In genomic region chr3:194129581-194130133, GRCh38 we compare ENCODE assay signal across 1 cellular context.
TF ChIP-seq lines count a peak whose summit lies in the region.

No MANE protein-coding gene starts in this region.

TF ChIP-seq in WTC11, 78 proteins besides CTCF, POLR2A, EP300 and RAD21 (continued from another document):
- TF ChIP-seq FOXP4 (CRISPR knock-in tag; IDR thresholded peaks at IDR 0.05) = no peak
- TF ChIP-seq ELF4 (CRISPR knock-in tag; IDR thresholded peaks at IDR 0.05; ENCODE audit: low read depth) = no peak
- no peak for TF ChIP-seq RELA (CRISPR knock-in tag; IDR thresholded peaks at IDR 0.05; ENCODE audit: borderline replicate concordance)
- TF ChIP-seq ARID4B (CRISPR knock-in tag; IDR thresholded peaks at IDR 0.05; ENCODE audit: borderline replicate concordance) = no peak
- no peak for TF ChIP-seq ZNF219 (CRISPR knock-in tag; IDR thresholded peaks at IDR 0.05; ENCODE audit: borderline replicate concordance)
- TF ChIP-seq, protein P1, sequence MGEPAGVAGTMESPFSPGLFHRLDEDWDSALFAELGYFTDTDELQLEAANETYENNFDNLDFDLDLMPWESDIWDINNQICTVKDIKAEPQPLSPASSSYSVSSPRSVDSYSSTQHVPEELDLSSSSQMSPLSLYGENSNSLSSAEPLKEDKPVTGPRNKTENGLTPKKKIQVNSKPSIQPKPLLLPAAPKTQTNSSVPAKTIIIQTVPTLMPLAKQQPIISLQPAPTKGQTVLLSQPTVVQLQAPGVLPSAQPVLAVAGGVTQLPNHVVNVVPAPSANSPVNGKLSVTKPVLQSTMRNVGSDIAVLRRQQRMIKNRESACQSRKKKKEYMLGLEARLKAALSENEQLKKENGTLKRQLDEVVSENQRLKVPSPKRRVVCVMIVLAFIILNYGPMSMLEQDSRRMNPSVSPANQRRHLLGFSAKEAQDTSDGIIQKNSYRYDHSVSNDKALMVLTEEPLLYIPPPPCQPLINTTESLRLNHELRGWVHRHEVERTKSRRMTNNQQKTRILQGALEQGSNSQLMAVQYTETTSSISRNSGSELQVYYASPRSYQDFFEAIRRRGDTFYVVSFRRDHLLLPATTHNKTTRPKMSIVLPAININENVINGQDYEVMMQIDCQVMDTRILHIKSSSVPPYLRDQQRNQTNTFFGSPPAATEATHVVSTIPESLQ (CRISPR knock-in tag; IDR thresholded peaks at IDR 0.05) = no peak
- no peak for TF ChIP-seq KAT7 (CRISPR knock-in tag; IDR thresholded peaks at IDR 0.05; ENCODE audit: borderline replicate concordance)
- TF ChIP-seq, protein P2, sequence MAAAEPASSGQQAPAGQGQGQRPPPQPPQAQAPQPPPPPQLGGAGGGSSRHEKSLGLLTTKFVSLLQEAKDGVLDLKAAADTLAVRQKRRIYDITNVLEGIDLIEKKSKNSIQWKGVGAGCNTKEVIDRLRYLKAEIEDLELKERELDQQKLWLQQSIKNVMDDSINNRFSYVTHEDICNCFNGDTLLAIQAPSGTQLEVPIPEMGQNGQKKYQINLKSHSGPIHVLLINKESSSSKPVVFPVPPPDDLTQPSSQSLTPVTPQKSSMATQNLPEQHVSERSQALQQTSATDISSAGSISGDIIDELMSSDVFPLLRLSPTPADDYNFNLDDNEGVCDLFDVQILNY (CRISPR knock-in tag; IDR thresholded peaks at IDR 0.05) = no peak
- TF ChIP-seq ZNF263 (CRISPR knock-in tag; IDR thresholded peaks at IDR 0.05; ENCODE audit: low read depth) = no peak
